Comparison of ENCODE assay signal across 14 cellular contexts in the genomic region with DNA sequence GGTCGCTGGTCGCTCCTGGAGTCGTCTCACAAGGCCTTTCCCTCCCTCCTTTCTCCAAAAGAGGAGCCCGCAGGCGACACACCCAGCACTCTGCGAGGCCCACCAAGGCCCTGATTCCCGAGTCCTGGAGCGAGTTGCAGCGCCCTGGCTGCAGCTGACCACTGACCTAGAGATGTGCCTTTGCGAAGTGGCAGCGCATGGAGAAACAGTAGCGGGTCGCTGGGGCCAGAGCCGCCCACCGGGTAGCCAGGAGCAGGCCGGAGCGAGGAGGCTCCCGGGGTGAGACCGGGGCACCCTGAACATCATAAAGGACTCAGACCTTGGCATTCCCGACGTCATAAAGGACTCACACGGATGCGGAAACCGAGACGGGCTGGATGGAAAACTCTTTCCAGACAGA. TPM values are rescaled to one million over a fixed set of nuclear protein-coding genes. Genes with fewer than 3 reads are reported as not detected.
DNase-seq lines count a peak whose midpoint lies in the region; ATAC-seq and TF ChIP-seq lines count a peak whose summit lies in the region.
"Had no signal": no experiment of that assay in that cellular context is flagged by ENCODE, and none has a peak within 500 bp of the region (broad histone marks: within the 10 kb centered on the region; RNA-seq: fewer than 3 reads in every experiment).

No MANE protein-coding gene starts in this region.

- DNase-seq in GM10248 (ENCODE audit: extremely low spot score) (peak; percentile 0), RWPE2 (ENCODE audit: low spot score) (peak; percentile 42), endodermal cell (peak; percentile 41), ureter (ENCODE audit: low spot score) (peak; percentile 39), HT-29 (ENCODE audit: low spot score) (no peak), head of caudate nucleus (no peak), HAP-1 (ENCODE audit: low spot score in 2 of 2) (no peak)
- DNase-seq: BE2C; CD4-positive, alpha-beta memory T cell; COR-L47; DMS53; Karpas-422 had no signal

- CTCF ChIA-PET in GM10248 (lab: Yijun Ruan, JAX) = no interaction called here

- WGBS in endodermal cell (ENCODE audit: insufficient coverage in 1 of 2, insufficient read length in 1 of 2), 2 experiments = 96 to 99% methylated on average over 17 to 25 of the region's 25 CpGs

- no peaks in the 10 kb centered on the region for H3K27me3 ChIP-seq in RWPE2 (ENCODE audit: insufficient read depth, poor library complexity, severe bottlenecking)
- no peaks in the 10 kb centered on the region for H3K27me3 ChIP-seq in endodermal cell (ENCODE audit: control insufficient read depth, insufficient read depth, low read length, poor library complexity, severe bottlenecking)
- H3K27me3 ChIP-seq in HAP-1 (ENCODE audit: low read depth) = no peaks in the 10 kb centered on the region

- peaks cover 3% of the 10 kb centered on the region for H3K9me3 Mint-ChIP-seq in endodermal cell
- H3K9me3 Mint-ChIP-seq: CD4-positive, alpha-beta memory T cell had no signal

- no peak for ATAC-seq in RWPE2 (ENCODE audit: low read depth)
- no peak for ATAC-seq in activated CD4-positive, CD25-positive, alpha-beta regulatory T cell treated with anti-CD3 and anti-CD28 coated beads, Interleukin-2, amount 50 U/mL, for 24 hours

- H3K36me3 Mint-ChIP-seq in endodermal cell (ENCODE audit: low read depth) = peaks cover 7% of the 10 kb centered on the region
- H3K36me3 Mint-ChIP-seq: CD4-positive, alpha-beta memory T cell had no signal

- H3K4me1 Mint-ChIP-seq in endodermal cell = peaks cover 30% of the 10 kb centered on the region

- H3K27ac ChIP-seq in RWPE2 (ENCODE audit: poor library complexity, severe bottlenecking) = no peak overlapping the region
- H3K27ac ChIP-seq in endodermal cell (ENCODE audit: low read depth, low read length) = no peak overlapping the region
- H3K27ac ChIP-seq: C4-2B had no signal

- H3K4me3 Mint-ChIP-seq in endodermal cell = no peak overlapping the region
- H3K4me3 Mint-ChIP-seq: CD4-positive, alpha-beta memory T cell had no signal

- H3K36me3 ChIP-seq in RWPE2 (ENCODE audit: low read depth) (no peaks in the 10 kb centered on the region), endodermal cell (ENCODE audit: control insufficient read depth, insufficient read depth, low read length) (no peaks in the 10 kb centered on the region), HAP-1 (replicated peaks) (no peaks in the 10 kb centered on the region)
- H3K36me3 ChIP-seq: BE2C had no signal

- TF ChIP-seq CTCF in GM10248 (IDR thresholded peaks at IDR 0.05; ENCODE audit: control extremely low read depth, extremely low read depth, low read depth, missing control alignments) = no peak
- no peak for TF ChIP-seq CTCF in RWPE2 (IDR thresholded peaks at IDR 0.05; ENCODE audit: poor library complexity, severe bottlenecking)
- no peak for TF ChIP-seq CTCF in endodermal cell (conservative IDR thresholded peaks at IDR 0.05)

- peaks cover 3% of the 10 kb centered on the region for H3K27me3 Mint-ChIP-seq in endodermal cell (ENCODE audit: insufficient read depth)

- in situ Hi-C loops in HAP-1 (cut with MboI; ENCODE audit: low sequenced_read_pairs) = no loop called here

- H3K9ac ChIP-seq in endodermal cell (ENCODE audit: extremely low read depth, low read length, poor library complexity, severe bottlenecking) = no peak overlapping the region

- intact Hi-C loops in head of caudate nucleus (cut with DNase I) = no loop called here

- H3K9me3 ChIP-seq in RWPE2 (ENCODE audit: severe bottlenecking) = no peaks in the 10 kb centered on the region
- H3K9me3 ChIP-seq in endodermal cell (ENCODE audit: control insufficient read depth, low read length) = no peaks in the 10 kb centered on the region
- no peaks in the 10 kb centered on the region for H3K9me3 ChIP-seq in HAP-1
- H3K9me3 ChIP-seq: BE2C had no signal

- POLR2A ChIA-PET in GM10248 (lab: Yijun Ruan, JAX) = no interaction called here

- no peak overlapping the region for H3K27ac Mint-ChIP-seq in endodermal cell
- H3K27ac Mint-ChIP-seq: CD4-positive, alpha-beta memory T cell had no signal

- H3K4me3 ChIP-seq in RWPE2 (ENCODE audit: severe bottlenecking) = no peak overlapping the region
- no peak overlapping the region for H3K4me3 ChIP-seq in endodermal cell (ENCODE audit: low read length)
- H3K4me3 ChIP-seq in HAP-1 = no peak overlapping the region

- H3K4me1 ChIP-seq in RWPE2 (ENCODE audit: insufficient read depth, poor library complexity, severe bottlenecking) (peaks cover 6% of the 10 kb centered on the region), endodermal cell (ENCODE audit: control insufficient read depth, insufficient read depth, low read length) (no peaks in the 10 kb centered on the region), HAP-1 (no peaks in the 10 kb centered on the region; the same call in 1 of the 2 replicates)
- H3K4me1 ChIP-seq: BE2C had no signal

RNA-seq across cellular contexts. Expression of gene NBPF11, which starts 10.3 kb away (rescaled TPM):
- total RNA-seq in endodermal cell (10 to 100 TPM; 21.1 to 24.7 TPM), ureter (23.4 TPM)
- 13.8 TPM for polyA plus RNA-seq in endodermal cell (2013, experiment 1 of 2)
- 11.9 TPM for polyA plus RNA-seq in endodermal cell (2013, experiment 2 of 2)
- total RNA-seq in HT-29 (2014; rRNA removed; shearing (Covaris generic)) = 3.5 and 3.7 TPM in 2 replicates

Comparison
In these comparisons a context has a peak if more than half of its experiments do, and no peak if none do; other contexts are left out.
1. DNase-seq: peak in GM10248 (single experiment), RWPE2 (single experiment), endodermal cell (single experiment) and ureter (single experiment); none in HT-29 (single experiment), head of caudate nucleus (0 of 42) and HAP-1 (0 of 2).